ENCODE assay signal across 8 cellular contexts in the genomic region with DNA sequence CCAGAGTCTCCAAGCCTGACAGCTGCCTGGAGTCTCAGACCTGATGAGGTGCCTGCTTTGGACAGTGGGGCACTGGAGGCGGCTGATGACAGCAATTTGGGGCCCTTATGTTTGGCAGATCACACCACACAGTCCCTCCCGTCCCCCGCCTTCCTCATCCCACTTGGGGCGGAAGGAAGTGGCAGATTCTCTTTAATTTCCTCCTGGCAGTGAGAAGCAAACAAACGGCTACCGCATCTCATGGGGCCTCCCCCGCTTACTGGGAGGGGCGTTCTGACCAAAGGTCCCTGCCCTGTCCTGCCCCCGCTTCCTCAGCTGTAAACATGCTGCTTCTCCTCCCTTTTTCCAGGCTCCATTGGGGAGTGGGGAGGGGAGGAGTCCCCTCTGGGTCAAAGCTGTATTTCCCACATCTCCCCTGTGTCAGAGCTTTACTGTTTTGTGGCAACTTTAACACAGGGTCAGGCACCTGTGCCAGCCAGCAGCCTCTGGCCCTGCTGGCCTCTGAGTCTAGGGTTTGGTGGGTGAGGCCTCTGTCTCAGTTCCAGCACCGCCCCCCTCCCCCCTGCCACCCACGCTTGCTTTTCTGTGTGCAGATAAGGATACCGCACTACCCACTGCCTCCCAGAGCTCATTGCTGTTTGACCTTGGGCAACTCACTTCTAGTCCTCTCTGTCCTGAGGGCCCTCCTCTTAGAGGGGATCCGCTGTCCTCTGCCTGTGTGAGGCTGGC. TPM values are rescaled to one million over a fixed set of nuclear protein-coding genes. Genes with fewer than 3 reads are reported as not detected.
DNase-seq lines count a peak whose midpoint lies in the region; ATAC-seq and TF ChIP-seq lines count a peak whose summit lies in the region.

No MANE protein-coding gene starts in this region.

- TF ChIP-seq CTCF in right lobe of liver (IDR thresholded peaks at IDR 0.05): no peak

- H3K9me3 Mint-ChIP-seq in activated naive CD8-positive, alpha-beta T cell (ENCODE audit: low read depth): no peaks in the 10 kb centered on the region

- no peaks in the 10 kb centered on the region for H3K27me3 Mint-ChIP-seq in activated naive CD8-positive, alpha-beta T cell

- peak overlapping the region in 9 of 10 experiments; percentile 0 to 55 (median 41); a peak in 14 of 20 replicates for H3K4me3 ChIP-seq in BLaER1 treated with 17β-estradiol and CSF1 and Interleukin-3, amounts not matched to agents 10 nM and 100 nM
- no peak overlapping the region for H3K4me3 ChIP-seq in right lobe of liver

- DNase-seq in SW480 (ENCODE audit: low spot score): peak; percentile 72
- peak; percentile 87 to 91 (median 88) for DNase-seq in right lobe of liver
- peak; percentile 73 to 77 for DNase-seq in stimulated activated CD8-positive, alpha-beta memory T cell treated with anti-CD3 and anti-CD28 coated beads, Interleukin-15, amount 100 ng/mL, for 48 hours (ENCODE audit: low read depth in 2 of 2)
- no peak for DNase-seq in superior temporal gyrus (ENCODE audit: extremely low spot score)

- H3K27me3 ChIP-seq in BLaER1 treated with 17β-estradiol and CSF1 and Interleukin-3, amounts not matched to agents 10 nM and 100 nM: no peaks in the 10 kb centered on the region
- H3K27me3 ChIP-seq in right lobe of liver: no peaks in the 10 kb centered on the region

- no peaks in the 10 kb centered on the region for H3K9me3 ChIP-seq in BLaER1 treated with 17β-estradiol and CSF1 and Interleukin-3, amounts not matched to agents 10 nM and 100 nM (replicated peaks in 1 of 11)
- H3K9me3 ChIP-seq in right lobe of liver: no peaks in the 10 kb centered on the region

- no peak for TF ChIP-seq POLR2A in right lobe of liver (IDR thresholded peaks at IDR 0.05)

- 3% methylated on average over 6 of the region's 13 CpGs for WGBS in right lobe of liver (ENCODE audit: insufficient coverage, low coverage, low lambda C conversion rate, missing lambda C conversion rate)

- intact Hi-C loops in right lobe of liver (cut with DNase I): loop anchor here (10.0 kb wide), 1 partner anchor 155 kb away; the partner anchor contains the start of gene ESRP2 (in 2 of the 2)

- H3K4me1 Mint-ChIP-seq in activated naive CD8-positive, alpha-beta T cell (ENCODE audit: low read depth): peaks cover 90% of the 10 kb centered on the region

- H3K36me3 Mint-ChIP-seq in activated naive CD8-positive, alpha-beta T cell: peaks cover 7% of the 10 kb centered on the region

- H4K20me1 ChIP-seq in BLaER1 treated with 17β-estradiol and CSF1 and Interleukin-3, amounts not matched to agents 10 nM and 100 nM: peaks cover 0 to 28% (median 0%) of the 10 kb centered on the region in 11 experiments; a peak in 6 of 22 replicates

- peak; percentile 64 to 75 (median 66) for ATAC-seq in right lobe of liver
- no peak for ATAC-seq in esophagus mucosa
- no peak for ATAC-seq in HG02981 (IDR thresholded peaks at IDR 0.05; ENCODE audit: unreplicated experiment)

- H3K36me3 ChIP-seq in BLaER1 treated with 17β-estradiol and CSF1 and Interleukin-3, amounts not matched to agents 10 nM and 100 nM: peaks cover 0 to 34% (median 16%) of the 10 kb centered on the region in 11 experiments; a peak in 15 of 22 replicates
- no peaks in the 10 kb centered on the region for H3K36me3 ChIP-seq in right lobe of liver

- peaks cover 97 to 100% (median 98%) of the 10 kb centered on the region in 10 experiments for H3K4me1 ChIP-seq in BLaER1 treated with 17β-estradiol and CSF1 and Interleukin-3, amounts not matched to agents 10 nM and 100 nM
- peaks cover 2 to 88% (median 42%) of the 10 kb centered on the region in 4 donors for H3K4me1 ChIP-seq in right lobe of liver

- peak overlapping the region; percentile 90 for H3K27ac Mint-ChIP-seq in activated naive CD8-positive, alpha-beta T cell

- peak overlapping the region; percentile 89 to 98 (median 95) for H3K4me2 ChIP-seq in BLaER1 treated with 17β-estradiol and CSF1 and Interleukin-3, amounts not matched to agents 10 nM and 100 nM

- H3K4me3 Mint-ChIP-seq in activated naive CD8-positive, alpha-beta T cell: peak overlapping the region; percentile 74

- H3K27ac ChIP-seq in BLaER1 treated with 17β-estradiol and CSF1 and Interleukin-3, amounts not matched to agents 10 nM and 100 nM: peak overlapping the region; percentile 75 to 99 (median 97)
- H3K27ac ChIP-seq in right lobe of liver: peak overlapping the region; percentile 75 to 96 (median 83)

- H3K9ac ChIP-seq in BLaER1 treated with 17β-estradiol and CSF1 and Interleukin-3, amounts not matched to agents 10 nM and 100 nM: peak overlapping the region; percentile 67 to 81 (median 77)

RNA-seq across cellular contexts. Expression of gene NFATC3, which starts 5.4 kb away (rescaled TPM):
- total RNA-seq in right lobe of liver (10 to 100 TPM; 19.9 to 30.1 (median 25.1) TPM), esophagus mucosa (17.6 TPM)

RNA-seq across cellular contexts. Expression of gene DUS2, which starts 56.7 kb away (rescaled TPM):
- total RNA-seq in right lobe of liver (10 to 100 TPM in 2 of 6 experiments, 1 to 10 TPM in 4; 7.9 to 16.4 (median 9.2) TPM), esophagus mucosa (17.4 TPM)

RNA-seq across cellular contexts. Expression of gene DDX28, which starts 56.7 kb away (rescaled TPM):
- total RNA-seq in right lobe of liver (1 to 10 TPM; 5.4 to 10.0 (median 6.3) TPM), esophagus mucosa (12.1 TPM)

Comparison
In these comparisons a context has a peak if more than half of its experiments do, and no peak if none do; other contexts are left out.
1. H3K4me3 ChIP-seq: peak in BLaER1 treated with 17β-estradiol and CSF1 and Interleukin-3, amounts not matched to agents 10 nM and 100 nM (9 of 10); none in right lobe of liver (0 of 3).
2. ATAC-seq: peak in right lobe of liver (4 of 4); none in esophagus mucosa (single experiment) and HG02981 (single experiment).